Comparison of ENCODE assay signal across 9 cellular contexts in genomic region chr7:150448789-150449147, GRCh38. TPM values are rescaled to one million over a fixed set of nuclear protein-coding genes. Genes with fewer than 3 reads are reported as not detected.
DNase-seq lines count a peak whose midpoint lies in the region; ATAC-seq, FAIRE-seq and TF ChIP-seq lines count a peak whose summit lies in the region.
"Had no signal": no experiment of that assay in that cellular context is flagged by ENCODE, and none has a peak within 500 bp of the region (broad histone marks: within the 10 kb centered on the region; RNA-seq: fewer than 3 reads in every experiment).

No MANE protein-coding gene starts in this region.

- H3K27me3 Mint-ChIP-seq in Calu3 (ENCODE audit: unreplicated experiment) = peaks cover 58% of the 10 kb centered on the region
- H3K27me3 Mint-ChIP-seq in activated T-helper 2 cell treated with anti-CD3 and anti-CD28 coated beads, Interferon-gamma antibody, Interleukin-2, Interleukin-4, amounts not matched to agents 10 μg/mL and 5 μg/mL and 100 μg/mL, durations not matched to agents 14 hours and 24 hours and 36 hours (ENCODE audit: low read depth) = no peaks in the 10 kb centered on the region

- H3K4me3 ChIP-seq in Karpas-422 (ENCODE audit: low read length) (no peak overlapping the region), pancreas (no peak overlapping the region), thyroid gland (replicated peaks in 1 of 3) (no peak overlapping the region)

- no peaks in the 10 kb centered on the region for H4K20me1 ChIP-seq in Karpas-422 (ENCODE audit: insufficient read depth, low read depth, low read length)

- TF ChIP-seq POLR2A in thyroid gland (IDR thresholded peaks at IDR 0.05) = no peak

- DNase-seq in Calu3 (peak; percentile 85), Karpas-422 (peak; percentile 85), RPMI7951 (ENCODE audit: low read depth) (peak; percentile 61), foreskin melanocyte (peak; percentile 23), pancreas (peak; percentile 60 to 87 (median 75)), thyroid gland (peak; percentile 70 to 82)
- peak; percentile 81 for DNase-seq in activated T-helper 2 cell treated with anti-CD3 and anti-CD28 coated beads, Interferon-gamma antibody, Interleukin-2, Interleukin-4, amounts not matched to agents 10 μg/mL and 5 μg/mL and 100 μg/mL, durations not matched to agents 14 hours and 24 hours and 36 hours (ENCODE audit: low spot score)

- intact Hi-C loops in Calu3 (cut with micrococcal nuclease; ENCODE audit: unreplicated experiment) (loop anchor here (1.0 to 5.0 kb wide), 2 partner anchors 306 to 429 kb away; no protein-coding TSS in a partner anchor), pancreas (cut with DNase I) (no loop called here), thyroid gland (cut with DNase I) (no loop called here)
- intact Hi-C loops in activated T-helper 2 cell treated with anti-CD3 and anti-CD28 coated beads, Interferon-gamma antibody, Interleukin-2, Interleukin-4, amounts not matched to agents 10 μg/mL and 5 μg/mL and 100 μg/mL, durations not matched to agents 14 hours and 24 hours and 36 hours (cut with micrococcal nuclease) = loop anchor here (1.0 kb wide), 2 partner anchors 33 to 307 kb away; no protein-coding TSS in a partner anchor

- ATAC-seq in GM21447 (IDR thresholded peaks at IDR 0.05; ENCODE audit: unreplicated experiment) = peak; percentile 36
- ATAC-seq in pancreas = peak; percentile 79 to 92 (median 86)

- no peak overlapping the region for H3K27ac Mint-ChIP-seq in Calu3 (ENCODE audit: unreplicated experiment)
- H3K27ac Mint-ChIP-seq in activated T-helper 2 cell treated with anti-CD3 and anti-CD28 coated beads, Interferon-gamma antibody, Interleukin-2, Interleukin-4, amounts not matched to agents 10 μg/mL and 5 μg/mL and 100 μg/mL, durations not matched to agents 14 hours and 24 hours and 36 hours = peak overlapping the region; percentile 78

- FAIRE-seq in pancreas (lab: Jason Lieb, UNC) = peak; percentile 57
- FAIRE-seq: colon had no signal

- H3K36me3 ChIP-seq in Karpas-422 (ENCODE audit: insufficient read depth, low read length) (no peaks in the 10 kb centered on the region), pancreas (no peaks in the 10 kb centered on the region), thyroid gland (no peaks in the 10 kb centered on the region)

- H3K9me3 ChIP-seq in Karpas-422 (ENCODE audit: low read length) (no peaks in the 10 kb centered on the region), pancreas (no peaks in the 10 kb centered on the region), thyroid gland (no peaks in the 10 kb centered on the region)

- H2AFZ ChIP-seq in Karpas-422 (ENCODE audit: low read length) = no peak overlapping the region

- no peaks in the 10 kb centered on the region for H3K9me3 Mint-ChIP-seq in Calu3 (ENCODE audit: low read depth, unreplicated experiment)
- no peaks in the 10 kb centered on the region for H3K9me3 Mint-ChIP-seq in activated T-helper 2 cell treated with anti-CD3 and anti-CD28 coated beads, Interferon-gamma antibody, Interleukin-2, Interleukin-4, amounts not matched to agents 10 μg/mL and 5 μg/mL and 100 μg/mL, durations not matched to agents 14 hours and 24 hours and 36 hours

- TF ChIP-seq CTCF in Calu3 (IDR thresholded peaks at IDR 0.05; ENCODE audit: unreplicated experiment) (peak; percentile 87), pancreas (IDR thresholded peaks at IDR 0.05) (peak; percentile 75 to 85 (median 84)), thyroid gland (IDR thresholded peaks at IDR 0.05) (peak; percentile 66 to 89 (median 80))

- no peak overlapping the region for H3K27ac ChIP-seq in Karpas-422 (ENCODE audit: low read length)
- H3K27ac ChIP-seq in pancreas = no peak overlapping the region
- H3K27ac ChIP-seq in thyroid gland = peak overlapping the region in 2 of 3 donors; percentile 33 to 55

- H3K36me3 Mint-ChIP-seq in Calu3 (ENCODE audit: insufficient read depth, unreplicated experiment) = no peaks in the 10 kb centered on the region
- peaks cover 7% of the 10 kb centered on the region for H3K36me3 Mint-ChIP-seq in activated T-helper 2 cell treated with anti-CD3 and anti-CD28 coated beads, Interferon-gamma antibody, Interleukin-2, Interleukin-4, amounts not matched to agents 10 μg/mL and 5 μg/mL and 100 μg/mL, durations not matched to agents 14 hours and 24 hours and 36 hours (ENCODE audit: low read depth)

- H3K4me3 Mint-ChIP-seq in Calu3 (ENCODE audit: low read depth, unreplicated experiment) = no peak overlapping the region
- H3K4me3 Mint-ChIP-seq in activated T-helper 2 cell treated with anti-CD3 and anti-CD28 coated beads, Interferon-gamma antibody, Interleukin-2, Interleukin-4, amounts not matched to agents 10 μg/mL and 5 μg/mL and 100 μg/mL, durations not matched to agents 14 hours and 24 hours and 36 hours (ENCODE audit: low read depth) = peak overlapping the region; percentile 54

- no peaks in the 10 kb centered on the region for H3K79me2 ChIP-seq in Karpas-422 (ENCODE audit: low read length)

- CTCF ChIA-PET in Calu3 (lab: Charles Lee) = interaction anchor here (0.9 to 1.4 kb wide), 3 partner anchors 284 to 307 kb away, joined by 3 to 6 read pairs (median 5); no protein-coding TSS in a partner anchor

- no TSS peak for BruUV-seq in Calu3 (replicated peaks; lab: Mats Ljungman, UMichigan)

- H3K9me2 ChIP-seq in Karpas-422 (replicated peaks; ENCODE audit: insufficient read depth, low read length) = no peaks in the 10 kb centered on the region

- no peak overlapping the region for H3K4me2 ChIP-seq in Karpas-422 (ENCODE audit: low read depth, low read length, poor library complexity, severe bottlenecking)

- H3K4me1 ChIP-seq in Karpas-422 (ENCODE audit: low read length) (peaks cover 21% of the 10 kb centered on the region), pancreas (peaks cover 0 to 6% (median 0%) of the 10 kb centered on the region in 3 donors), thyroid gland (peaks cover 14 to 24% of the 10 kb centered on the region in 2 donors)

- H3K4me1 Mint-ChIP-seq in Calu3 (ENCODE audit: low read depth, unreplicated experiment) = peaks cover 8% of the 10 kb centered on the region
- peaks cover 53% of the 10 kb centered on the region for H3K4me1 Mint-ChIP-seq in activated T-helper 2 cell treated with anti-CD3 and anti-CD28 coated beads, Interferon-gamma antibody, Interleukin-2, Interleukin-4, amounts not matched to agents 10 μg/mL and 5 μg/mL and 100 μg/mL, durations not matched to agents 14 hours and 24 hours and 36 hours (ENCODE audit: low read depth)

- 0 to 1% methylated on average over 6 of the region's 6 CpGs for WGBS in pancreas, 2 donors
- WGBS in thyroid gland, 2 donors = 0 to 2% methylated on average over 6 of the region's 6 CpGs

- H3K9ac ChIP-seq in Karpas-422 (ENCODE audit: low read length) = no peak overlapping the region

- no peaks in the 10 kb centered on the region for H3K27me3 ChIP-seq in Karpas-422 (ENCODE audit: low read length)
- no peaks in the 10 kb centered on the region for H3K27me3 ChIP-seq in pancreas
- no peaks in the 10 kb centered on the region for H3K27me3 ChIP-seq in thyroid gland

RNA-seq across cellular contexts. Expression of gene GIMAP8, which starts 1.7 kb away (rescaled TPM):
- total RNA-seq in Calu3 (2022) = not detected in 2 replicates
- not detected in 2 replicates for total RNA-seq in Karpas-422 (2014; rRNA removed; shearing (Covaris generic); ENCODE audit: low replicate concordance)
- 0.12 TPM in 1 of 2 replicates, not detected in the other for total RNA-seq in RPMI7951 (2014; rRNA removed; shearing (Covaris generic))
- total RNA-seq in activated T-helper 2 cell treated with anti-CD3 and anti-CD28 coated beads, Interferon-gamma antibody, Interleukin-2, Interleukin-4, amounts not matched to agents 10 μg/mL and 5 μg/mL and 100 μg/mL, durations not matched to agents 14 hours and 24 hours and 36 hours = 6.1 and 7.0 TPM in 2 replicates
- 1 to 10 TPM in 5 of 6 donors, under 1 TPM in 1; 0.75 to 5.9 (median 1.8) TPM for total RNA-seq in pancreas
- polyA plus RNA-seq in pancreas = 1 to 10 TPM; 2.2 to 3.1 TPM
- total RNA-seq in thyroid gland = 10 to 100 TPM in 3 of 4 donors, 1 to 10 TPM in 1; 7.5 to 34.5 (median 20.0) TPM

Comparison
In these comparisons a context has a peak if more than half of its experiments do, and no peak if none do; other contexts are left out.
1. DNase-seq: peak in every context shown above with its lines; median percentile 85 in Calu3; 85 in Karpas-422; 81 in activated T-helper 2 cell treated with anti-CD3 and anti-CD28 coated beads, Interferon-gamma antibody, Interleukin-2, Interleukin-4, amounts not matched to agents 10 μg/mL and 5 μg/mL and 100 μg/mL, durations not matched to agents 14 hours and 24 hours and 36 hours; 76 in thyroid gland; 75 in pancreas; 61 in RPMI7951; 23 in foreskin melanocyte.
2. H3K27ac ChIP-seq: peak in thyroid gland (2 of 3); none in Karpas-422 (single experiment) and pancreas (0 of 4).
3. intact Hi-C loops: an anchor here in Calu3 (1.0 to 5.0 kb wide) and activated T-helper 2 cell treated with anti-CD3 and anti-CD28 coated beads, Interferon-gamma antibody, Interleukin-2, Interleukin-4, amounts not matched to agents 10 μg/mL and 5 μg/mL and 100 μg/mL, durations not matched to agents 14 hours and 24 hours and 36 hours (1.0 kb wide); none called in pancreas and thyroid gland.
4. Peak in every context shown above with its lines, with median percentiles within 50 percentile points of each other: CTCF ChIP-seq.